ENCODE assay signal across 16 cellular contexts in the genomic region with DNA sequence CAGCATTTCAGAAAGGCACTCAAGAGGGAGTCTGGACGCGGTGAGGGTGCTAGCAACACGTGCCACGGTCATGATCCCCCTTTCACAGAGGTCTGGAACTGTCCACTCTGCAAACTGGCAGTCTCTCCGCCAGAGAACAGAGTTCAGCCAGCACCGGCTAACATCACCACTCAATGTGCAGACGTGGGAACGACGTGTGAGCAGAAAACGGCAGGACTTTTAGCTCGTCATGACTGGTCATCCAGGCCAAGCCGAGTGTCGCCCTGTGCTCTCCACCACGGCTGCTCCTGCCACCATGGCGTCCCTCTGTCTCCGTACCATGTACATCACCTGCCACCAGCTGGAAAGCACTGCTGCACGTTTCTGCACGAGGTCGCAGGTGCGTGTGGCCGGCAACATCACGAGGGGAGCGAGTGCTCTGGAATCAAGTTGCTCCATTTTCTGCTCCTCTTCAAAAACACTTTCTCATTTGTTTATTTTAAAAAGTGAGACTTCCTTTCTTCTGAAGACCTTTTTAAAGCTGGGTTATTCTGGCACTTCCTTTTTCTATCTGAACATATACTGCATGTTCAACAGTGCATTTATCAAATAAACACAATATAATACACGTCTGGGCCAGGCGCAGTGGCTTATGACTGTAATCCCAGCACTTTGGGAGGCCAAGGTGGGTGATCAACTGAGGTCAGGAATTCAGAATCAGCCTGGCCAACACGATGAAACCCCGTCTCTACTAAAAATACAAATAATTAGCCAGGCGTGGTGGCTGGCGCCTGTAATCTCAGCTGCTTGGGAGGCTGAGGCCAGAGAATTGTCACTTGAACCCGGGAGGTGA. TPM values are rescaled to one million over a fixed set of nuclear protein-coding genes. Genes with fewer than 3 reads are reported as not detected.
DNase-seq lines count a peak whose midpoint lies in the region; ATAC-seq and TF ChIP-seq lines count a peak whose summit lies in the region.
"Had no signal": no experiment of that assay in that cellular context is flagged by ENCODE, and none has a peak within 500 bp of the region (broad histone marks: within the 10 kb centered on the region; RNA-seq: fewer than 3 reads in every experiment).

No MANE protein-coding gene starts in this region.

- H3K27me3 ChIP-seq in CD8-positive, alpha-beta memory T cell (ENCODE audit: insufficient read depth, low read length, poor library complexity, severe bottlenecking): no peaks in the 10 kb centered on the region
- H3K27me3 ChIP-seq: BE2C, cardiac muscle cell, left lung had no signal

- H3K36me3 Mint-ChIP-seq in CD8-positive, alpha-beta memory T cell: peaks cover 12 to 94% (median 29%) of the 10 kb centered on the region in 3 donors
- H3K36me3 Mint-ChIP-seq in activated CD8-positive, alpha-beta T cell treated with anti-CD3 and anti-CD28 coated beads, Interleukin-2, amount 10 ng/mL, durations not matched to agents 7 days and 5 days (ENCODE audit: low read depth): peaks cover 66% of the 10 kb centered on the region
- peaks cover 94% of the 10 kb centered on the region for H3K36me3 Mint-ChIP-seq in nephron progenitor cell (ENCODE audit: low read depth)

- CTCF ChIA-PET in CD8-positive, alpha-beta memory T cell (lab: Charles Lee): interaction anchor here (1.0 to 2.1 kb wide), 4 partner anchors 14 to 25 kb away, joined by 3 to 6 read pairs (median 3); no protein-coding TSS in a partner anchor
- CTCF ChIA-PET in activated CD8-positive, alpha-beta T cell treated with anti-CD3 and anti-CD28 coated beads, Interleukin-2, amount 10 ng/mL, durations not matched to agents 7 days and 5 days (lab: Charles Lee): interaction anchor here (0.6 to 2.9 kb wide), 2 partner anchors 13 to 48 kb away, joined by 3 to 16 read pairs; no protein-coding TSS in a partner anchor

- POLR2A ChIA-PET in CD8-positive, alpha-beta memory T cell (lab: Charles Lee): interaction anchor here (0.6 to 2.7 kb wide), 5 partner anchors 12 to 28 kb away, joined by 3 to 6 read pairs (median 5); a partner anchor contains a TSS
- POLR2A ChIA-PET in activated CD8-positive, alpha-beta T cell treated with anti-CD3 and anti-CD28 coated beads, Interleukin-2, amount 10 ng/mL, durations not matched to agents 7 days and 5 days (lab: Charles Lee): interaction anchor here (1.4 kb wide), 2 partner anchors 26 to 28 kb away, joined by 4 to 7 read pairs; a partner anchor contains a TSS

- ATAC-seq in GM21447 (IDR thresholded peaks at IDR 0.05; ENCODE audit: unreplicated experiment) (peak; percentile 15), HG02885 (IDR thresholded peaks at IDR 0.05; ENCODE audit: poor library complexity, unreplicated experiment) (no peak), HG02642 (IDR thresholded peaks at IDR 0.05; ENCODE audit: poor library complexity, unreplicated experiment) (no peak), left ventricle myocardium superior (no peak)
- no peak for ATAC-seq in activated CD8-positive, alpha-beta T cell treated with anti-CD3 and anti-CD28 coated beads, Interleukin-2, amount 10 ng/mL, durations not matched to agents 7 days and 5 days
- ATAC-seq: left lung had no signal

- peaks cover 78 to 85% (median 84%) of the 10 kb centered on the region in 3 donors for H3K4me1 Mint-ChIP-seq in CD8-positive, alpha-beta memory T cell
- H3K4me1 Mint-ChIP-seq in activated CD8-positive, alpha-beta T cell treated with anti-CD3 and anti-CD28 coated beads, Interleukin-2, amount 10 ng/mL, durations not matched to agents 7 days and 5 days (ENCODE audit: low read depth): peaks cover 42% of the 10 kb centered on the region
- H3K4me1 Mint-ChIP-seq in nephron progenitor cell: peaks cover 73% of the 10 kb centered on the region

- H3K27ac ChIP-seq in CD8-positive, alpha-beta memory T cell (ENCODE audit: low read depth, low read length): peak overlapping the region; percentile 59
- H3K27ac ChIP-seq: cardiac muscle cell had no signal

- intact Hi-C loops in left ventricle myocardium superior (cut with micrococcal nuclease): no loop called here

- H3K4me1 ChIP-seq in CD8-positive, alpha-beta memory T cell (ENCODE audit: insufficient read depth, low read length): peaks cover 60% of the 10 kb centered on the region
- H3K4me1 ChIP-seq: BE2C had no signal

- peaks cover 21% of the 10 kb centered on the region for H3K36me3 ChIP-seq in CD8-positive, alpha-beta memory T cell (ENCODE audit: insufficient read depth, low read length)

- H3K27me3 Mint-ChIP-seq in CD8-positive, alpha-beta memory T cell: peaks cover 0 to 6% of the 10 kb centered on the region in 2 donors
- no peaks in the 10 kb centered on the region for H3K27me3 Mint-ChIP-seq in activated CD8-positive, alpha-beta T cell treated with anti-CD3 and anti-CD28 coated beads, Interleukin-2, amount 10 ng/mL, durations not matched to agents 7 days and 5 days (ENCODE audit: low read depth)
- no peaks in the 10 kb centered on the region for H3K27me3 Mint-ChIP-seq in nephron progenitor cell (ENCODE audit: low read depth, poor library complexity)

- no peaks in the 10 kb centered on the region for H3K9me3 Mint-ChIP-seq in CD8-positive, alpha-beta memory T cell
- no peaks in the 10 kb centered on the region for H3K9me3 Mint-ChIP-seq in activated CD8-positive, alpha-beta T cell treated with anti-CD3 and anti-CD28 coated beads, Interleukin-2, amount 10 ng/mL, durations not matched to agents 7 days and 5 days (ENCODE audit: insufficient read depth)
- no peaks in the 10 kb centered on the region for H3K9me3 Mint-ChIP-seq in nephron progenitor cell

- no peak for DNase-seq in CD8-positive, alpha-beta memory T cell
- no peak for DNase-seq in activated CD8-positive, alpha-beta T cell treated with anti-CD3 and anti-CD28 coated beads, Interleukin-2, amount 10 ng/mL, durations not matched to agents 7 days and 5 days
- no peak for DNase-seq in nephron progenitor cell
- DNase-seq in UCSD-AML1 (lab: John Stamatoyannopoulos, UW; ENCODE audit: unreplicated experiment): no peak
- DNase-seq in left ventricle myocardium superior: no peak
- DNase-seq: activated CD4-positive, alpha-beta T cell treated with anti-CD3 and anti-CD28 coated beads for 1 hour; BE2C; left lung; NCI-H146; NCI-H446; SW 1271 had no signal

- peak overlapping the region; percentile 62 to 84 (median 76) for H3K4me3 Mint-ChIP-seq in CD8-positive, alpha-beta memory T cell
- no peak overlapping the region for H3K4me3 Mint-ChIP-seq in activated CD8-positive, alpha-beta T cell treated with anti-CD3 and anti-CD28 coated beads, Interleukin-2, amount 10 ng/mL, durations not matched to agents 7 days and 5 days
- H3K4me3 Mint-ChIP-seq in nephron progenitor cell: no peak overlapping the region

- H3K9me3 ChIP-seq in CD8-positive, alpha-beta memory T cell (ENCODE audit: low read length): no peaks in the 10 kb centered on the region
- H3K9me3 ChIP-seq: BE2C, left lung had no signal

- TF ChIP-seq CTCF in nephron progenitor cell (IDR thresholded peaks at IDR 0.05): no peak

- H3K4me3 ChIP-seq in CD8-positive, alpha-beta memory T cell (ENCODE audit: low read length): peak overlapping the region; percentile 34
- H3K4me3 ChIP-seq: cardiac muscle cell, left lung had no signal

- H3K27ac Mint-ChIP-seq in CD8-positive, alpha-beta memory T cell: peak overlapping the region; percentile 88 to 99 (median 96)
- H3K27ac Mint-ChIP-seq in activated CD8-positive, alpha-beta T cell treated with anti-CD3 and anti-CD28 coated beads, Interleukin-2, amount 10 ng/mL, durations not matched to agents 7 days and 5 days: peak overlapping the region; percentile 73
- peak overlapping the region; percentile 61 for H3K27ac Mint-ChIP-seq in nephron progenitor cell

RNA-seq across cellular contexts. Expression of a gene that starts 28.0 kb away (rescaled TPM):
- 10 to 100 TPM; 21.0 to 21.7 TPM for total RNA-seq in CD8-positive, alpha-beta memory T cell
- 16.1 TPM for polyA plus RNA-seq in CD8-positive, alpha-beta memory T cell
- total RNA-seq in activated CD8-positive, alpha-beta T cell treated with anti-CD3 and anti-CD28 coated beads, Interleukin-2, amount 10 ng/mL, durations not matched to agents 7 days and 5 days: 10 to 100 TPM; 23.2 to 23.8 TPM
- 14.0 TPM for total RNA-seq in left ventricle myocardium superior

RNA-seq across cellular contexts. Expression of a gene that starts 57.5 kb away (rescaled TPM):
- total RNA-seq in CD8-positive, alpha-beta memory T cell: under 1 TPM; 0.22 to 0.24 TPM
- polyA plus RNA-seq in CD8-positive, alpha-beta memory T cell: 0.24 TPM
- total RNA-seq in activated CD8-positive, alpha-beta T cell treated with anti-CD3 and anti-CD28 coated beads, Interleukin-2, amount 10 ng/mL, durations not matched to agents 7 days and 5 days: not detected
- 0.45 TPM for total RNA-seq in left ventricle myocardium superior
- total RNA-seq: myocyte had no signal

Comparison
In these comparisons a context has a peak if more than half of its experiments do, and no peak if none do; other contexts are left out.
1. H3K4me3 Mint-ChIP-seq: peak in CD8-positive, alpha-beta memory T cell (7 of 7); none in activated CD8-positive, alpha-beta T cell treated with anti-CD3 and anti-CD28 coated beads, Interleukin-2, amount 10 ng/mL, durations not matched to agents 7 days and 5 days (single experiment) and nephron progenitor cell (single experiment).
2. Peak in every context shown above with its lines, with median percentiles within 50 percentile points of each other: H3K27ac Mint-ChIP-seq.